ENCODE assay signal across 8 cellular contexts in the genomic region with DNA sequence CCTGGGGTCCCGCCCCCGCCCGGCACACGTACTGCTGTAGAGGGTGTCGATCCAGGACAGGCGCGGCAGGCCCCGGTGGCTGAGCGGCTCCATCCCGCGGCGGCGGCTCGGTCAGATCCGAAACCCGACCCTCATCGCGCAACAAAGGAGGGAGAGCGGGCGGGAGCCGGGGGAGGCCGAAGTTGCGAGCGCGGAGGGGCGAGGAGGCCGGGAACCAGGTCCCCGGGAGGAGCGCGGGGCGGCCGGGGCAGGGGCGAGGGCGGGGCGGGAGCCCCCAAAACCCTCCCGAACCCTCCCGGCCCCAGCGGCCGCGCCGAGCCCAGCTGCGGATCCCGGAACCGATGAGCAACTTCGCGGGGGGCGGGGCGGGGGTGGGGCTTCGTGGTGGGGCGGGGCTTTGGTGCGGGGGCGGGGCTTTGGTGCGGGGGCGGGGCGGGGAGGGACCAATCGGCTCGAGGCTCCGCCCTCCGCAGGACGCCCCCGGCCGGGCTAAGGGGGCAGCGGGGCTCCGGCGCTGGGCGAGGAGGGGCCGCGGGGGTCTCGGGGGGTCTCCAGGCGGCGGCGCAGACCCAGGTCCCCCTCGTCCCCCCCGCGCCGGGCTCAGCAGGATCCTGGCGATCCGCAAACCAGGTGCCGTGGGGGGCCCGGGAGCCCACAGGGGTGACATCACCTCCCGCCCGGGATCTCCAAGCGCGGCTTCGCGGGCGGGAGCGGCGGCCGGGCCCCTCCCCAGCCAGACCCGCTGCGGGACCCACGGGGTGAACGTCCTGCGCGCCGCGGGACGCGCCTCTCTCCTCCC. TPM values are rescaled to one million over a fixed set of nuclear protein-coding genes. Genes with fewer than 3 reads are reported as not detected.
DNase-seq lines count a peak whose midpoint lies in the region; ATAC-seq and TF ChIP-seq lines count a peak whose summit lies in the region.

TSS of gene ABR (minus strand) at position 347 of the 799 bp plus-strand sequence. CDS start at position 93, 254 bp downstream.

- POLR2A ChIA-PET in activated CD4-positive, alpha-beta memory T cell treated with anti-CD3 and anti-CD28 coated beads for 36 hours (lab: Charles Lee), result no interaction called here

- no peak for ATAC-seq in stimulated activated memory B cell treated with anti-CD40 and anti-IgM and Interleukin-4, amounts not matched to agents 10 μg/mL and 1 μg/mL and 100 μg/mL, for 72 hours
- ATAC-seq in GM18870 (IDR thresholded peaks at IDR 0.05; ENCODE audit: unreplicated experiment), result no peak
- ATAC-seq in GM19328 (IDR thresholded peaks at IDR 0.05; ENCODE audit: unreplicated experiment), result no peak

- TF ChIP-seq CTCF in mesothelial cell of epicardium (IDR thresholded peaks at IDR 0.05; ENCODE audit: unreplicated experiment), result no peak

- H3K27me3 ChIP-seq in effector memory CD4-positive, alpha-beta T cell (replicated peaks; ENCODE audit: control insufficient read depth, insufficient read depth, low read length, poor library complexity, severe bottlenecking), result no peaks in the 10 kb centered on the region

- no peaks in the 10 kb centered on the region for H3K27me3 Mint-ChIP-seq in activated CD4-positive, alpha-beta memory T cell treated with anti-CD3 and anti-CD28 coated beads for 36 hours
- H3K27me3 Mint-ChIP-seq in mesothelial cell of epicardium (ENCODE audit: low read depth), result peaks cover 30% of the 10 kb centered on the region
- peaks cover 9% of the 10 kb centered on the region for H3K27me3 Mint-ChIP-seq in stimulated activated memory B cell treated with anti-CD40 and anti-IgM and Interleukin-4, amounts not matched to agents 10 μg/mL and 1 μg/mL and 100 μg/mL, for 72 hours

- peak within 1 kb of the TSS; percentile 67 for H3K4me3 Mint-ChIP-seq in activated CD4-positive, alpha-beta memory T cell treated with anti-CD3 and anti-CD28 coated beads for 36 hours
- H3K4me3 Mint-ChIP-seq in mesothelial cell of epicardium, result peak within 1 kb of the TSS; percentile 76
- peak within 1 kb of the TSS; percentile 80 for H3K4me3 Mint-ChIP-seq in stimulated activated memory B cell treated with anti-CD40 and anti-IgM and Interleukin-4, amounts not matched to agents 10 μg/mL and 1 μg/mL and 100 μg/mL, for 72 hours

- peak within 1 kb of the TSS; percentile 51 for H3K27ac ChIP-seq in effector memory CD4-positive, alpha-beta T cell (ENCODE audit: insufficient read depth, low read length, poor library complexity, severe bottlenecking)

- H3K36me3 Mint-ChIP-seq in activated CD4-positive, alpha-beta memory T cell treated with anti-CD3 and anti-CD28 coated beads for 36 hours, result no peaks in the 10 kb centered on the region
- peaks cover 4% of the 10 kb centered on the region for H3K36me3 Mint-ChIP-seq in mesothelial cell of epicardium
- H3K36me3 Mint-ChIP-seq in stimulated activated memory B cell treated with anti-CD40 and anti-IgM and Interleukin-4, amounts not matched to agents 10 μg/mL and 1 μg/mL and 100 μg/mL, for 72 hours, result no peaks in the 10 kb centered on the region

- no peaks in the 10 kb centered on the region for H3K36me3 ChIP-seq in effector memory CD4-positive, alpha-beta T cell (ENCODE audit: control insufficient read depth, insufficient read depth, low read length)

- no peaks in the 10 kb centered on the region for H3K9me3 Mint-ChIP-seq in activated CD4-positive, alpha-beta memory T cell treated with anti-CD3 and anti-CD28 coated beads for 36 hours
- no peaks in the 10 kb centered on the region for H3K9me3 Mint-ChIP-seq in mesothelial cell of epicardium
- H3K9me3 Mint-ChIP-seq in stimulated activated memory B cell treated with anti-CD40 and anti-IgM and Interleukin-4, amounts not matched to agents 10 μg/mL and 1 μg/mL and 100 μg/mL, for 72 hours, result no peaks in the 10 kb centered on the region

- no peaks in the 10 kb centered on the region for H3K9me3 ChIP-seq in effector memory CD4-positive, alpha-beta T cell (ENCODE audit: control insufficient read depth, low read length)

- CTCF ChIA-PET in activated CD4-positive, alpha-beta memory T cell treated with anti-CD3 and anti-CD28 coated beads for 36 hours (lab: Charles Lee), result interaction anchor here (2.7 to 4.1 kb wide), 2 partner anchors 8 to 58 kb away, joined by 13 to 19 read pairs; no protein-coding TSS in a partner anchor

- peaks cover 7% of the 10 kb centered on the region for H3K4me1 Mint-ChIP-seq in activated CD4-positive, alpha-beta memory T cell treated with anti-CD3 and anti-CD28 coated beads for 36 hours (ENCODE audit: low read depth)
- peaks cover 26% of the 10 kb centered on the region for H3K4me1 Mint-ChIP-seq in mesothelial cell of epicardium
- peaks cover 46% of the 10 kb centered on the region for H3K4me1 Mint-ChIP-seq in stimulated activated memory B cell treated with anti-CD40 and anti-IgM and Interleukin-4, amounts not matched to agents 10 μg/mL and 1 μg/mL and 100 μg/mL, for 72 hours

- peak within 1 kb of the TSS; percentile 80 for H3K4me3 ChIP-seq in effector memory CD4-positive, alpha-beta T cell (ENCODE audit: insufficient read depth, low read depth, low read length, poor library complexity, severe bottlenecking)

- intact Hi-C loops in activated CD4-positive, alpha-beta memory T cell treated with anti-CD3 and anti-CD28 coated beads for 36 hours (cut with micrococcal nuclease), result loop anchor here (1.0 kb wide), 1 partner anchor 16 kb away; no protein-coding TSS in a partner anchor

- peak; percentile 72 for DNase-seq in AG08395 (ENCODE audit: low spot score)
- no peak for DNase-seq in HT-29 (ENCODE audit: low spot score)
- DNase-seq in activated CD4-positive, alpha-beta memory T cell treated with anti-CD3 and anti-CD28 coated beads for 36 hours, result peak; percentile 58
- peak; percentile 50 to 55 (median 52) for DNase-seq in effector memory CD4-positive, alpha-beta T cell
- peak in 1 of 2 experiments; percentile 61 for DNase-seq in mesothelial cell of epicardium (ENCODE audit: low spot score in 2 of 2, unreplicated experiment in 2 of 2)

- no peak within 1 kb of the TSS for H3K27ac Mint-ChIP-seq in activated CD4-positive, alpha-beta memory T cell treated with anti-CD3 and anti-CD28 coated beads for 36 hours
- no peak within 1 kb of the TSS for H3K27ac Mint-ChIP-seq in mesothelial cell of epicardium
- H3K27ac Mint-ChIP-seq in stimulated activated memory B cell treated with anti-CD40 and anti-IgM and Interleukin-4, amounts not matched to agents 10 μg/mL and 1 μg/mL and 100 μg/mL, for 72 hours, result peak within 1 kb of the TSS; percentile 66

- H3K4me1 ChIP-seq in effector memory CD4-positive, alpha-beta T cell (ENCODE audit: control insufficient read depth, insufficient read depth, low read length, poor library complexity, severe bottlenecking), result peaks cover 6% of the 10 kb centered on the region

RNA-seq across cellular contexts. Expression of gene ABR, which starts in this region (rescaled TPM):
- 54.9 and 85.2 TPM in 2 replicates for total RNA-seq in HT-29 (2014; rRNA removed; shearing (Covaris generic))
- total RNA-seq in activated CD4-positive, alpha-beta memory T cell treated with anti-CD3 and anti-CD28 coated beads for 36 hours, result 10 to 100 TPM; 50.3 to 54.5 TPM
- 63.9 to 70.1 TPM (median 69.3 TPM) in 3 replicates for total RNA-seq in mesothelial cell of epicardium
